ENCODE assay signal across 9 cellular contexts in genomic region chr15:99058421-99058870, GRCh38. TPM values are rescaled to one million over a fixed set of nuclear protein-coding genes. Genes with fewer than 3 reads are reported as not detected.
DNase-seq lines count a peak whose midpoint lies in the region; ATAC-seq, FAIRE-seq and TF ChIP-seq lines count a peak whose summit lies in the region.
"Had no signal": no experiment of that assay in that cellular context is flagged by ENCODE, and none has a peak within 500 bp of the region (broad histone marks: within the 10 kb centered on the region; RNA-seq: fewer than 3 reads in every experiment).

No MANE protein-coding gene starts in this region.

- H3K9ac ChIP-seq in mammary epithelial cell (ENCODE audit: insufficient read depth, low read length) = no peak overlapping the region

- intact Hi-C loops in activated naive CD4-positive, alpha-beta T cell treated with anti-CD3 and anti-CD28 coated beads for 36 hours (cut with micrococcal nuclease) = loop anchor here (2.0 to 10.0 kb wide), 6 partner anchors 44 to 616 kb away; partner anchors contain the start of gene IGF1R
- intact Hi-C loops in mammary epithelial cell (cut with micrococcal nuclease) = loop anchor here (5.0 to 10.0 kb wide), 3 partner anchors 114 to 616 kb away; no protein-coding TSS in a partner anchor
- intact Hi-C loops in lower lobe of right lung (cut with DNase I) = no loop called here

- in situ Hi-C loops in mammary epithelial cell (cut with MboI; ENCODE audit: low sequenced_read_pairs in 2 of 2) = loop anchor here in 1 of 2 donors (25.0 kb wide), 1 partner anchor 171 kb away; no protein-coding TSS in a partner anchor

- peak; percentile 12 to 43 for ATAC-seq in lower lobe of right lung
- ATAC-seq in upper lobe of left lung (ENCODE audit: low FRiP score in 2 of 2) = peak in 1 of 2 donors; percentile 18
- ATAC-seq in GM19455 (IDR thresholded peaks at IDR 0.05; ENCODE audit: unreplicated experiment) = no peak
- ATAC-seq in GM18861 (IDR thresholded peaks at IDR 0.05; ENCODE audit: unreplicated experiment) = no peak

- TF ChIP-seq EP300 in upper lobe of left lung (IDR thresholded peaks at IDR 0.05) = no peak

- no peaks in the 10 kb centered on the region for H3K9me3 Mint-ChIP-seq in activated naive CD4-positive, alpha-beta T cell treated with anti-CD3 and anti-CD28 coated beads for 36 hours

- H3K4me1 ChIP-seq in mammary epithelial cell (ENCODE audit: insufficient read depth, low read length) = peaks cover 7% of the 10 kb centered on the region
- peaks cover 8% of the 10 kb centered on the region for H3K4me1 ChIP-seq in lower lobe of right lung
- H3K4me1 ChIP-seq in upper lobe of left lung = peaks cover 16 to 21% (median 16%) of the 10 kb centered on the region in 4 donors

- peaks cover 32% of the 10 kb centered on the region for H3K27me3 Mint-ChIP-seq in activated naive CD4-positive, alpha-beta T cell treated with anti-CD3 and anti-CD28 coated beads for 36 hours (ENCODE audit: low read depth)

- FAIRE-seq in GM12891 (lab: Jason Lieb, UNC) = no peak

- H2AFZ ChIP-seq in mammary epithelial cell (ENCODE audit: low read depth, low read length) = peak overlapping the region; percentile 85

- dilution Hi-C loops in mammary epithelial cell (cut with HindIII; ENCODE audit: low sequenced_read_pairs) = loop anchor here (10.0 kb wide), 1 partner anchor 134 kb away; no protein-coding TSS in a partner anchor

- TF ChIP-seq POLR2A in upper lobe of left lung (IDR thresholded peaks at IDR 0.05) = no peak
- TF ChIP-seq POLR2A in GM12891 (IDR thresholded peaks at IDR 0.05; ENCODE audit: low read depth, low read length) = no peak

- H3K79me2 ChIP-seq in mammary epithelial cell (ENCODE audit: insufficient read depth, low read length) = no peaks in the 10 kb centered on the region

- peak overlapping the region; percentile 40 for H3K4me2 ChIP-seq in mammary epithelial cell (ENCODE audit: insufficient read depth, low read depth, low read length)

- H3K4me3 ChIP-seq in mammary epithelial cell (replicated peaks in 1 of 3; ENCODE audit: insufficient read depth in 1 of 3, low read depth in 2 of 3, low read length in 3 of 3) (peak overlapping the region; percentile 3 to 41 (median 23)), lower lobe of right lung (peak overlapping the region; percentile 43), upper lobe of left lung (peak overlapping the region in 3 of 4 donors; percentile 34 to 56 (median 51))

- no peaks in the 10 kb centered on the region for H3K36me3 Mint-ChIP-seq in activated naive CD4-positive, alpha-beta T cell treated with anti-CD3 and anti-CD28 coated beads for 36 hours (ENCODE audit: low read depth)

- CTCF ChIA-PET in activated naive CD4-positive, alpha-beta T cell treated with anti-CD3 and anti-CD28 coated beads for 36 hours (lab: Charles Lee) = interaction anchor here (0.6 to 6.1 kb wide), 6 partner anchors 10 to 555 kb away, joined by 3 to 41 read pairs (median 4); no protein-coding TSS in a partner anchor
- CTCF ChIA-PET in mammary epithelial cell (lab: Charles Lee; ENCODE audit: low non-redundant PET) = no interaction called here

- H3K36me3 ChIP-seq in mammary epithelial cell (ENCODE audit: insufficient read depth, low read length) = no peaks in the 10 kb centered on the region
- no peaks in the 10 kb centered on the region for H3K36me3 ChIP-seq in lower lobe of right lung
- no peaks in the 10 kb centered on the region for H3K36me3 ChIP-seq in upper lobe of left lung

- no CpG with 5 or more reads among the region's 27 CpGs for WGBS in mammary epithelial cell (ENCODE audit: low coverage, missing lambda C conversion rate)
- 46 to 55% methylated on average over 26 to 27 of the region's 27 CpGs for WGBS in upper lobe of left lung, 2 donors

- H3K9me3 ChIP-seq in mammary epithelial cell (replicated peaks; ENCODE audit: insufficient read depth, low read length) (no peaks in the 10 kb centered on the region), lower lobe of right lung (no peaks in the 10 kb centered on the region), upper lobe of left lung (no peaks in the 10 kb centered on the region)

- no peaks in the 10 kb centered on the region for H4K20me1 ChIP-seq in mammary epithelial cell (ENCODE audit: insufficient read depth, low read length)

- H3K27me3 ChIP-seq in mammary epithelial cell (ENCODE audit: insufficient read depth, low read length) (no peaks in the 10 kb centered on the region), lower lobe of right lung (ENCODE audit: low read depth) (peaks cover 18% of the 10 kb centered on the region), upper lobe of left lung (peaks cover 0 to 3% (median 0%) of the 10 kb centered on the region in 4 donors)

- H3K4me3 Mint-ChIP-seq in activated naive CD4-positive, alpha-beta T cell treated with anti-CD3 and anti-CD28 coated beads for 36 hours = peak overlapping the region; percentile 68

- no peak for DNase-seq in activated naive CD4-positive, alpha-beta T cell treated with anti-CD3 and anti-CD28 coated beads for 36 hours
- no peak for DNase-seq in activated naive CD4-positive, alpha-beta T cell (lab: John Stamatoyannopoulos, UW)
- no peak for DNase-seq in mammary epithelial cell
- DNase-seq in lower lobe of right lung = no peak
- peak in 1 of 2 donors; percentile 52 for DNase-seq in upper lobe of left lung
- no peak for DNase-seq in GM12891 (ENCODE audit: insufficient read length, low spot score)

- TF ChIP-seq CTCF in mammary epithelial cell (conservative IDR thresholded peaks at IDR 0.05 in 1 of 2, IDR thresholded peaks at IDR 0.05 in 1 of 2; ENCODE audit: extremely low read depth in 1 of 2, insufficient read depth in 1 of 2, low read depth in 1 of 2, low read length in 2 of 2) (no peak), lower lobe of right lung (IDR thresholded peaks at IDR 0.05) (no peak), upper lobe of left lung (IDR thresholded peaks at IDR 0.05) (no peak)

- BruUV-seq in mammary epithelial cell (replicated peaks; lab: Mats Ljungman, UMichigan) = no TSS peak

- H3K27ac ChIP-seq in mammary epithelial cell (ENCODE audit: insufficient read depth, low read depth, low read length) (no peak overlapping the region), lower lobe of right lung (no peak overlapping the region), upper lobe of left lung (peak overlapping the region in 3 of 4 donors; percentile 31 to 78 (median 45))

- no peak overlapping the region for H3K27ac Mint-ChIP-seq in activated naive CD4-positive, alpha-beta T cell treated with anti-CD3 and anti-CD28 coated beads for 36 hours

- H3K4me1 Mint-ChIP-seq in activated naive CD4-positive, alpha-beta T cell treated with anti-CD3 and anti-CD28 coated beads for 36 hours (ENCODE audit: low read depth) = peaks cover 6% of the 10 kb centered on the region

TF ChIP-seq in GM12891, 5 proteins besides CTCF, POLR2A, EP300 and RAD21:
- TF ChIP-seq SPI1 (IDR thresholded peaks at IDR 0.05; ENCODE audit: low read depth, low read length) = no peak
- TF ChIP-seq PAX5 (IDR thresholded peaks at IDR 0.05; ENCODE audit: insufficient read depth, low read length, severe bottlenecking) = no peak

RNA-seq across cellular contexts. Expression of gene SYNM, which starts 46.4 kb away (rescaled TPM):
- total RNA-seq in activated naive CD4-positive, alpha-beta T cell treated with anti-CD3 and anti-CD28 coated beads for 36 hours = 1 to 10 TPM; 1.3 to 1.4 TPM
- total RNA-seq in mammary epithelial cell = 1 to 10 TPM in 1 of 2 donors, under 1 TPM in 1; 0.82 to 4.3 TPM
- polyA plus RNA-seq in mammary epithelial cell = 0.31 TPM
- polyA minus RNA-seq in mammary epithelial cell = 4.4 TPM
- 26.8 TPM for total RNA-seq in lower lobe of right lung
- 10 to 100 TPM in 5 of 6 donors, 1 to 10 TPM in 1; 8.2 to 50.1 (median 19.1) TPM for total RNA-seq in upper lobe of left lung
- 0.44 TPM for polyA plus RNA-seq in GM12891 (2012; ENCODE audit: low read depth, missing spikeins)

RNA-seq across cellular contexts. Expression of gene PGPEP1L, which starts 50.9 kb away (rescaled TPM):
- not detected for total RNA-seq in activated naive CD4-positive, alpha-beta T cell treated with anti-CD3 and anti-CD28 coated beads for 36 hours
- total RNA-seq in mammary epithelial cell (not detected), lower lobe of right lung (not detected), upper lobe of left lung (not detected)
- not detected for polyA plus RNA-seq in mammary epithelial cell
- polyA minus RNA-seq in mammary epithelial cell = not detected
- not detected for polyA plus RNA-seq in GM12891 (2012; ENCODE audit: low read depth, missing spikeins)
- total RNA-seq: HT1080 had no signal

Comparison
In these comparisons a context has a peak if more than half of its experiments do, and no peak if none do; other contexts are left out.
1. H3K27ac ChIP-seq: peak in upper lobe of left lung (3 of 4); none in mammary epithelial cell (single experiment) and lower lobe of right lung (single experiment).
2. ATAC-seq: peak in lower lobe of right lung (2 of 2); none in GM19455 (single experiment) and GM18861 (single experiment).
3. Peak in every context shown above with its lines, with median percentiles within 50 percentile points of each other: H3K4me3 ChIP-seq.